8 cellular contexts compared by ENCODE assay signal in genomic region chr15:89090791-89091666, GRCh38. TPM values are rescaled to one million over a fixed set of nuclear protein-coding genes. Genes with fewer than 3 reads are reported as not detected.
DNase-seq lines count a peak whose midpoint lies in the region; ATAC-seq lines count a peak whose summit lies in the region.

No MANE protein-coding gene starts in this region.

- ATAC-seq in GM21717 (IDR thresholded peaks at IDR 0.05; ENCODE audit: unreplicated experiment), result no peak

- intact Hi-C loops in activated T-helper 2 cell treated with anti-CD3 and anti-CD28 coated beads, Interferon-gamma antibody, Interleukin-2, Interleukin-4, amounts not matched to agents 10 μg/mL and 5 μg/mL and 100 μg/mL, durations not matched to agents 14 hours and 24 hours and 36 hours (cut with micrococcal nuclease), result loop anchor here (1.0 to 2.0 kb wide), 2 partner anchors 38 to 76 kb away; no protein-coding TSS in a partner anchor
- intact Hi-C loops in posterior cingulate gyrus (cut with DNase I), result no loop called here

- H3K4me1 Mint-ChIP-seq in activated T-helper 2 cell treated with anti-CD3 and anti-CD28 coated beads, Interferon-gamma antibody, Interleukin-2, Interleukin-4, amounts not matched to agents 10 μg/mL and 5 μg/mL and 100 μg/mL, durations not matched to agents 14 hours and 24 hours and 36 hours (ENCODE audit: low read depth), result peaks cover 43% of the 10 kb centered on the region

- DNase-seq in activated T-cell treated with anti-CD3 and anti-CD28 coated beads for 1 hour (ENCODE audit: low read depth) (peak; percentile 27), activated T-cell treated with anti-CD3 and anti-CD28 coated beads for 4 hours (no peak), NOMO-1 (lab: John Stamatoyannopoulos, UW; ENCODE audit: unreplicated experiment in 2 of 2) (peak; percentile 63 to 89), globus pallidus (ENCODE audit: low spot score) (peak; percentile 69), posterior cingulate gyrus (peak in 7 of 10 donors; percentile 28 to 93 (median 66)), NCI-H82 (lab: John Stamatoyannopoulos, UW) (no peak)
- DNase-seq in activated T-helper 2 cell treated with anti-CD3 and anti-CD28 coated beads, Interferon-gamma antibody, Interleukin-2, Interleukin-4, amounts not matched to agents 10 μg/mL and 5 μg/mL and 100 μg/mL, durations not matched to agents 14 hours and 24 hours and 36 hours (ENCODE audit: low spot score), result no peak

- peaks cover 25% of the 10 kb centered on the region for H3K36me3 Mint-ChIP-seq in activated T-helper 2 cell treated with anti-CD3 and anti-CD28 coated beads, Interferon-gamma antibody, Interleukin-2, Interleukin-4, amounts not matched to agents 10 μg/mL and 5 μg/mL and 100 μg/mL, durations not matched to agents 14 hours and 24 hours and 36 hours (ENCODE audit: low read depth)

- no peak overlapping the region for H3K4me3 Mint-ChIP-seq in activated T-helper 2 cell treated with anti-CD3 and anti-CD28 coated beads, Interferon-gamma antibody, Interleukin-2, Interleukin-4, amounts not matched to agents 10 μg/mL and 5 μg/mL and 100 μg/mL, durations not matched to agents 14 hours and 24 hours and 36 hours (ENCODE audit: low read depth)

- H3K27ac Mint-ChIP-seq in activated T-helper 2 cell treated with anti-CD3 and anti-CD28 coated beads, Interferon-gamma antibody, Interleukin-2, Interleukin-4, amounts not matched to agents 10 μg/mL and 5 μg/mL and 100 μg/mL, durations not matched to agents 14 hours and 24 hours and 36 hours, result peak overlapping the region; percentile 98

- no peaks in the 10 kb centered on the region for H3K27me3 Mint-ChIP-seq in activated T-helper 2 cell treated with anti-CD3 and anti-CD28 coated beads, Interferon-gamma antibody, Interleukin-2, Interleukin-4, amounts not matched to agents 10 μg/mL and 5 μg/mL and 100 μg/mL, durations not matched to agents 14 hours and 24 hours and 36 hours (ENCODE audit: low read depth)

- H3K9me3 Mint-ChIP-seq in activated T-helper 2 cell treated with anti-CD3 and anti-CD28 coated beads, Interferon-gamma antibody, Interleukin-2, Interleukin-4, amounts not matched to agents 10 μg/mL and 5 μg/mL and 100 μg/mL, durations not matched to agents 14 hours and 24 hours and 36 hours, result no peaks in the 10 kb centered on the region

RNA-seq across cellular contexts. Expression of gene ABHD2, which starts 2.8 kb away (rescaled TPM):
- 57.2 and 59.3 TPM in 2 replicates for total RNA-seq in activated T-helper 2 cell treated with anti-CD3 and anti-CD28 coated beads, Interferon-gamma antibody, Interleukin-2, Interleukin-4, amounts not matched to agents 10 μg/mL and 5 μg/mL and 100 μg/mL, durations not matched to agents 14 hours and 24 hours and 36 hours

Comparison
In these comparisons a context has a peak if more than half of its experiments do, and no peak if none do; other contexts are left out.
1. DNase-seq: peak in activated T-cell treated with anti-CD3 and anti-CD28 coated beads for 1 hour (single experiment), NOMO-1 (2 of 2), globus pallidus (single experiment) and posterior cingulate gyrus (7 of 10); none in activated T-cell treated with anti-CD3 and anti-CD28 coated beads for 4 hours (single experiment), activated T-helper 2 cell treated with anti-CD3 and anti-CD28 coated beads, Interferon-gamma antibody, Interleukin-2, Interleukin-4, amounts not matched to agents 10 μg/mL and 5 μg/mL and 100 μg/mL, durations not matched to agents 14 hours and 24 hours and 36 hours (single experiment) and NCI-H82 (single experiment).